1 cellular context compared by ENCODE assay signal in genomic region chr16:17917316-17918019, GRCh38.
A peak's percentile ranks its signal among the peaks of the same experiment; 100 is the strongest.
TF ChIP-seq lines count a peak whose summit lies in the region.

No MANE protein-coding gene starts in this region.

TF ChIP-seq in liver, 16 proteins besides CTCF, POLR2A, EP300 and RAD21 (continued from another document):
- TF ChIP-seq REST (IDR thresholded peaks at IDR 0.05) (peak; percentile 52), HNF4A (conservative IDR thresholded peaks at IDR 0.05) (peak; percentile 84 to 93)
